ENCODE assay signal across 9 cellular contexts in the genomic region with DNA sequence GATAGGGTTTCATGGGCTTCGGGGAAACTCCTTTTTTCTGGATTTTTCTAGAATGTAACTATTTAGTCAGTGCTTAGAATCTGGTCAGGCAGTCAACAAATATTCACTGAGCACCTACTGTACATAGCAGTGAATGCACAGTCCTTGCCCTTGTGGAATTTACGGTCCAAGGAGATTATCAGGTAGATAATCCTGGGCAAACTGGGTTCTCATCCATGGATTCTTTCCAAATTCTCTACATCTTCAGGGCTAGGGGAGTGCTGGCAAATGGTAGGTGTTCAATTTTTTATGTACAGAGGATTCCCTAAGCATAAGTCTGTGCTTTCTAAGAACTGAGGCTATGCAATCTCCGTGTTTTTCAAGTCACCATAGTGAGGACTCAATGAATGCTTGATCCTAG.
"Had no signal": no experiment of that assay in that cellular context is flagged by ENCODE, and none has a peak within 500 bp of the region (broad histone marks: within the 10 kb centered on the region; RNA-seq: fewer than 3 reads in every experiment).

No MANE protein-coding gene starts in this region.

- H3K27ac ChIP-seq: GM23248 had no signal

- DNase-seq: GM23248, GOT3, H7, H9, HCEC 1CT, HFFc6 had no signal

- H3K9me3 ChIP-seq: HAP-1 had no signal

- H3K36me3 ChIP-seq: HAP-1 had no signal

- ATAC-seq: GM23338, HCT116 had no signal

- H2AFZ ChIP-seq: GM23248, GM23338 had no signal

- H3K4me3 ChIP-seq: GM23248, GM23338, HAP-1 had no signal

- H3K4me2 ChIP-seq: GM23338 had no signal

- H3K4me1 ChIP-seq: HAP-1 had no signal

- H3K9ac ChIP-seq: GM23248 had no signal
